ENCODE assay signal across 20 cellular contexts in genomic region chr2:2191110-2191707, GRCh38.
"Had no signal": no experiment of that assay in that cellular context is flagged by ENCODE, and none has a peak within 500 bp of the region (broad histone marks: within the 10 kb centered on the region; RNA-seq: fewer than 3 reads in every experiment).

No MANE protein-coding gene starts in this region.

- H3K4me1 Mint-ChIP-seq: activated B cell treated with CpG ODN at 0.5 μM for 24 hours; mesothelial cell of epicardium; stimulated activated naive B cell treated with anti-CD40 and anti-IgM and Interleukin-4, amounts not matched to agents 10 μg/mL and 1 μg/mL and 100 μg/mL, for 72 hours had no signal

- H3K9me3 Mint-ChIP-seq: nephron had no signal

- DNase-seq: activated B cell treated with CpG ODN at 0.5 μM for 24 hours; activated CD4-positive, alpha-beta T cell treated with anti-CD3 and anti-CD28 coated beads for 48 hours; activated CD8-positive, alpha-beta T cell treated with anti-CD3 and anti-CD28 coated beads for 36 hours; activated naive CD4-positive, alpha-beta T cell treated with anti-CD3 and anti-CD28 coated beads for 36 hours; activated T-cell treated with anti-CD3 and anti-CD28 coated beads, Interleukin-2, amount 50 U/mL, for 4 hours; anterior cingulate cortex; brain microvascular endothelial cell; central memory CD4-positive, alpha-beta T cell; head of caudate nucleus; kidney; left lung; nucleus accumbens; retina; spleen; stimulated activated naive B cell treated with anti-CD40 and anti-IgM and Interleukin-4, amounts not matched to agents 10 μg/mL and 1 μg/mL and 100 μg/mL, for 72 hours had no signal

- H3K27me3 ChIP-seq: brain microvascular endothelial cell, left lung, upper lobe of left lung had no signal

- H3K36me3 ChIP-seq: brain microvascular endothelial cell, left lung, spleen, thoracic aorta, upper lobe of left lung had no signal

- ATAC-seq: activated CD8-positive, alpha-beta T cell treated with anti-CD3 and anti-CD28 coated beads for 36 hours; activated T-cell treated with anti-CD3 and anti-CD28 coated beads, Interleukin-2, amount 50 U/mL, for 4 hours; left lung; stimulated activated naive B cell treated with anti-CD40 and anti-IgM and Interleukin-4, amounts not matched to agents 10 μg/mL and 1 μg/mL and 100 μg/mL, for 72 hours had no signal

- H3K27me3 Mint-ChIP-seq: activated B cell treated with CpG ODN at 0.5 μM for 24 hours had no signal

- H3K9me3 ChIP-seq: upper lobe of left lung had no signal

- H3K27ac ChIP-seq: brain microvascular endothelial cell, coronary artery, left lung, spleen, thoracic aorta, upper lobe of left lung had no signal

- H3K4me1 ChIP-seq: left lung, spleen, upper lobe of left lung had no signal

- H3K4me3 Mint-ChIP-seq: activated B cell treated with CpG ODN at 0.5 μM for 24 hours; activated CD8-positive, alpha-beta T cell treated with anti-CD3 and anti-CD28 coated beads for 36 hours; activated naive CD4-positive, alpha-beta T cell treated with anti-CD3 and anti-CD28 coated beads for 36 hours; activated T-cell treated with anti-CD3 and anti-CD28 coated beads, Interleukin-2, amount 50 U/mL, for 4 hours; mesothelial cell of epicardium; nephron; stimulated activated naive B cell treated with anti-CD40 and anti-IgM and Interleukin-4, amounts not matched to agents 10 μg/mL and 1 μg/mL and 100 μg/mL, for 72 hours had no signal

- H3K27ac Mint-ChIP-seq: activated B cell treated with CpG ODN at 0.5 μM for 24 hours; activated CD8-positive, alpha-beta T cell treated with anti-CD3 and anti-CD28 coated beads for 36 hours; activated naive CD4-positive, alpha-beta T cell treated with anti-CD3 and anti-CD28 coated beads for 36 hours; mesothelial cell of epicardium; nephron; stimulated activated naive B cell treated with anti-CD40 and anti-IgM and Interleukin-4, amounts not matched to agents 10 μg/mL and 1 μg/mL and 100 μg/mL, for 72 hours had no signal

- H3K4me3 ChIP-seq: coronary artery, left lung, spleen, thoracic aorta, upper lobe of left lung had no signal

- H3K36me3 Mint-ChIP-seq: mesothelial cell of epicardium; stimulated activated naive B cell treated with anti-CD40 and anti-IgM and Interleukin-4, amounts not matched to agents 10 μg/mL and 1 μg/mL and 100 μg/mL, for 72 hours had no signal
